ENCODE assay signal across 30 cellular contexts in genomic region chr5:90193185-90193822, GRCh38.
"Had no signal": no experiment of that assay in that cellular context is flagged by ENCODE, and none has a peak within 500 bp of the region (broad histone marks: within the 10 kb centered on the region; RNA-seq: fewer than 3 reads in every experiment).

No MANE protein-coding gene starts in this region.

- H3K27me3 Mint-ChIP-seq: activated CD4-positive, alpha-beta memory T cell treated with anti-CD3 and anti-CD28 coated beads, Interleukin-2, amount 10 ng/mL, durations not matched to agents 7 days and 5 days; activated T-helper 17 cell treated with anti-CD3 and anti-CD28 coated beads, Interleukin-2, amount 50 U/mL, for 72 hours had no signal

- H3K36me3 ChIP-seq: brain microvascular endothelial cell, cardiac muscle cell, MG63, Peyer's patch, SJCRH30 had no signal

- H3K27ac Mint-ChIP-seq: activated CD4-positive, alpha-beta memory T cell treated with anti-CD3 and anti-CD28 coated beads, Interleukin-2, amount 10 ng/mL, durations not matched to agents 7 days and 5 days; activated CD4-positive, alpha-beta T cell treated with anti-CD3 and anti-CD28 coated beads for 36 hours; activated naive CD4-positive, alpha-beta T cell treated with anti-CD3 and anti-CD28 coated beads for 36 hours; activated naive CD8-positive, alpha-beta T cell; activated T-helper 17 cell treated with anti-CD3 and anti-CD28 coated beads, Interleukin-2, amount 50 U/mL, for 72 hours had no signal

- H3K4me1 ChIP-seq: Peyer's patch, SJCRH30 had no signal

- H3K4me1 Mint-ChIP-seq: activated CD4-positive, alpha-beta memory T cell treated with anti-CD3 and anti-CD28 coated beads, Interleukin-2, amount 10 ng/mL, durations not matched to agents 7 days and 5 days; activated CD4-positive, alpha-beta T cell treated with anti-CD3 and anti-CD28 coated beads for 36 hours; activated T-helper 17 cell treated with anti-CD3 and anti-CD28 coated beads, Interleukin-2, amount 50 U/mL, for 72 hours had no signal

- H3K9ac ChIP-seq: SK-N-SH had no signal

- H3K27me3 ChIP-seq: brain microvascular endothelial cell, cardiac muscle cell, MG63, Peyer's patch, SJCRH30 had no signal

- DNase-seq: activated CD4-positive, alpha-beta memory T cell treated with anti-CD3 and anti-CD28 coated beads, Interleukin-2, amount 10 ng/mL, durations not matched to agents 7 days and 5 days; activated CD4-positive, alpha-beta T cell treated with anti-CD3 and anti-CD28 coated beads for 36 hours; activated CD4-positive, alpha-beta T cell treated with anti-CD3 and anti-CD28 coated beads, Interleukin-2, amount 50 U/mL, for 1 hour; activated gamma-delta T cell; activated naive CD4-positive, alpha-beta T cell treated with anti-CD3 and anti-CD28 coated beads for 36 hours; activated T-cell treated with anti-CD3 and anti-CD28 coated beads for 4 hours; activated T-cell treated with anti-CD3 and anti-CD28 coated beads, Interleukin-2, amount 50 U/mL, for 48 hours; amygdala; brain microvascular endothelial cell; MG63; MV-4-11; NCI-H1092 treated with DMSO at 0.1 percent for 48 hours; NCI-H1417 treated with DMSO at 0.1 percent for 48 hours; NCI-H1694 treated with DMSO at 0.1 percent for 48 hours; NCI-H2029 treated with DMSO at 0.1 percent for 48 hours; NCI-H510A treated with DMSO at 0.1 percent for 48 hours; NCI-H69; NK-92 treated with Interleukin-12 subunit alpha and Interleukin-12 subunit beta, amount 100 ng/mL, for 24 hours; OCI-M1; Peyer's patch; Right ventricle myocardium superior; SJCRH30; SK-N-SH; T-helper 1 cell had no signal

- FAIRE-seq: astrocyte had no signal

- H3K36me3 Mint-ChIP-seq: activated naive CD8-positive, alpha-beta T cell had no signal

- H3K9me3 Mint-ChIP-seq: activated CD4-positive, alpha-beta memory T cell treated with anti-CD3 and anti-CD28 coated beads, Interleukin-2, amount 10 ng/mL, durations not matched to agents 7 days and 5 days; activated naive CD4-positive, alpha-beta T cell treated with anti-CD3 and anti-CD28 coated beads for 36 hours; activated T-helper 17 cell treated with anti-CD3 and anti-CD28 coated beads, Interleukin-2, amount 50 U/mL, for 72 hours had no signal

- H3K4me3 Mint-ChIP-seq: activated CD4-positive, alpha-beta memory T cell treated with anti-CD3 and anti-CD28 coated beads, Interleukin-2, amount 10 ng/mL, durations not matched to agents 7 days and 5 days; activated CD4-positive, alpha-beta T cell treated with anti-CD3 and anti-CD28 coated beads for 36 hours; activated naive CD4-positive, alpha-beta T cell treated with anti-CD3 and anti-CD28 coated beads for 36 hours; activated naive CD8-positive, alpha-beta T cell; activated T-helper 17 cell treated with anti-CD3 and anti-CD28 coated beads, Interleukin-2, amount 50 U/mL, for 72 hours had no signal

- H3K4me2 ChIP-seq: SK-N-SH had no signal

- H3K27ac ChIP-seq: brain microvascular endothelial cell, cardiac muscle cell, Peyer's patch, RWPE1, SJCRH30, VCaP had no signal

- H3K4me3 ChIP-seq: cardiac muscle cell, MG63, Peyer's patch, SJCRH30 had no signal

- ATAC-seq: activated CD4-positive, alpha-beta T cell treated with anti-CD3 and anti-CD28 coated beads for 36 hours; activated T-helper 17 cell treated with anti-CD3 and anti-CD28 coated beads, Interleukin-2, amount 50 U/mL, for 72 hours had no signal
